In the genomic region with DNA sequence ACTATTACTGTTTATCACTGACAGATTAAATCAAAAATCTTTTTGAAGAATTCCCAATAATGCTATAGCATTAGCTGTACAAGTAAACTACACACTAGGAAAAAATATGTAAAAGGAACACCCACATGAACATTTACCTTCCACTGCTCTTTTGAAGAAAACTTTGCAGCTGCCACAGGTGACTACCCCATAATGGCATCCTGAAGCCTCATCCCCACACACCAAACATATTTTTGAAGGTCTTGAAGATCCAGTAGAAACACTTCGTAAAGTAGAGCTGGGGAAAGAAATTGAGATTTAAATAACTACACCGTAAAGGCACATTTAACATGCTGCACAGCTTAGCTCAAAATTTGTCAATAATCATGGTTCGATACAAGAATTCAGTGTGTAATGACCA, we compare ENCODE assay signal across 26 cellular contexts.
"Had no signal": no experiment of that assay in that cellular context is flagged by ENCODE, and none has a peak within 500 bp of the region (broad histone marks: within the 10 kb centered on the region; RNA-seq: fewer than 3 reads in every experiment).

No MANE protein-coding gene starts in this region.

- H3K27me3 Mint-ChIP-seq: dendritic cell treated with granulocyte-macrophage colony-stimulating factor and Interleukin-4, amounts not matched to agents 40 ng/mL and 50 ng/mL, for 4 days; effector memory CD8-positive, alpha-beta T cell had no signal

- H3K9me3 Mint-ChIP-seq: dendritic cell treated with granulocyte-macrophage colony-stimulating factor and Interleukin-4, amounts not matched to agents 40 ng/mL and 50 ng/mL, for 4 days; effector memory CD8-positive, alpha-beta T cell; endodermal cell had no signal

- H3K9me3 ChIP-seq: colonic mucosa, esophagus squamous epithelium, gastrocnemius medialis, heart right ventricle, left lung, lower lobe of right lung, mucosa of descending colon had no signal

- DNase-seq: colonic mucosa; cortex of kidney; effector CD8-positive, alpha-beta T cell; effector memory CD8-positive, alpha-beta T cell; endodermal cell; esophagus squamous epithelium; foreskin fibroblast; foreskin melanocyte; gastrocnemius medialis; glutamatergic neuron; head of caudate nucleus; heart right ventricle; hippocampal formation; islet precursor cell; kidney; kidney glomerular epithelial cell; left cardiac atrium; left lung; left ventricle myocardium superior; lower lobe of right lung; mesenchymal stem cell; mucosa of descending colon had no signal

- H3K27me3 ChIP-seq: colonic mucosa, esophagus squamous epithelium, gastrocnemius medialis, heart right ventricle, left lung had no signal

- ATAC-seq: effector memory CD8-positive, alpha-beta T cell; esophagus mucosa; gastrocnemius medialis; heart right ventricle; left cardiac atrium; left lung; left ventricle myocardium superior; lower lobe of right lung; mucosa of descending colon had no signal

- H3K36me3 Mint-ChIP-seq: mesothelial cell of epicardium had no signal

- H3K27ac ChIP-seq: colonic mucosa, epithelial cell of prostate, esophagus squamous epithelium, gastrocnemius medialis, heart right ventricle, left lung, lower lobe of right lung had no signal

- H3K27ac Mint-ChIP-seq: dendritic cell treated with granulocyte-macrophage colony-stimulating factor and Interleukin-4, amounts not matched to agents 40 ng/mL and 50 ng/mL, for 4 days; effector memory CD8-positive, alpha-beta T cell; endodermal cell; mesothelial cell of epicardium had no signal

- H3K4me1 ChIP-seq: colonic mucosa, left lung, lower lobe of right lung had no signal

- H3K4me1 Mint-ChIP-seq: endodermal cell had no signal

- H3K4me3 Mint-ChIP-seq: dendritic cell treated with granulocyte-macrophage colony-stimulating factor and Interleukin-4, amounts not matched to agents 40 ng/mL and 50 ng/mL, for 4 days; effector memory CD8-positive, alpha-beta T cell; endodermal cell; mesothelial cell of epicardium had no signal
